In genomic region chr18:80257579-80258543, GRCh38 we compare ENCODE assay signal across 8 cellular contexts. TPM values are rescaled to one million over a fixed set of nuclear protein-coding genes. Genes with fewer than 3 reads are reported as not detected.
DNase-seq lines count a peak whose midpoint lies in the region; ATAC-seq, FAIRE-seq and TF ChIP-seq lines count a peak whose summit lies in the region.
"Not testable (repeated sequence)": the region's sequence is repeated elsewhere in the genome, so short reads cannot be mapped to it uniquely, and the experiment has no call there.

No MANE protein-coding gene starts in this region.

- not testable (repeated sequence) for TF ChIP-seq EP300 in H1 (IDR thresholded peaks at IDR 0.05; ENCODE audit: borderline replicate concordance in 1 of 2, low read depth in 2 of 2, low read length in 2 of 2)

- H4K20me1 ChIP-seq in H1 (replicated peaks in 1 of 2; ENCODE audit: control insufficient read depth in 1 of 2, insufficient read depth in 2 of 2, low read length in 2 of 2): not testable (repeated sequence)

- H4K91ac ChIP-seq in H1 (replicated peaks; ENCODE audit: insufficient read length, low read length): not testable (repeated sequence)

- not testable (repeated sequence) for TF ChIP-seq POLR2A in H1 (IDR thresholded peaks at IDR 0.05; ENCODE audit: control extremely low read depth in 1 of 2, low read depth in 2 of 2, low read length in 2 of 2)

- H3K4ac ChIP-seq in H1 (replicated peaks; ENCODE audit: insufficient read length, low read depth, low read length): not testable (repeated sequence)

- H3K23me2 ChIP-seq in H1 (ENCODE audit: low read depth, low read length): not testable (repeated sequence)

- H3K56ac ChIP-seq in H1 (replicated peaks; ENCODE audit: insufficient read length, low read depth, low read length): not testable (repeated sequence)

- H3K9me3 Mint-ChIP-seq in activated T-helper 2 cell treated with anti-CD3 and anti-CD28 coated beads, Interferon-gamma antibody, Interleukin-2, Interleukin-4, amounts not matched to agents 10 μg/mL and 5 μg/mL and 100 μg/mL, durations not matched to agents 14 hours and 24 hours and 36 hours: not testable (repeated sequence)
- H3K9me3 Mint-ChIP-seq in progenitor cell of endocrine pancreas (ENCODE audit: low read depth): peaks cover 20% of the 10 kb centered on the region

- not testable (repeated sequence) for H3K36me3 Mint-ChIP-seq in activated T-helper 2 cell treated with anti-CD3 and anti-CD28 coated beads, Interferon-gamma antibody, Interleukin-2, Interleukin-4, amounts not matched to agents 10 μg/mL and 5 μg/mL and 100 μg/mL, durations not matched to agents 14 hours and 24 hours and 36 hours (ENCODE audit: low read depth); progenitor cell of endocrine pancreas (ENCODE audit: insufficient read depth)

- intact Hi-C loops in activated T-helper 2 cell treated with anti-CD3 and anti-CD28 coated beads, Interferon-gamma antibody, Interleukin-2, Interleukin-4, amounts not matched to agents 10 μg/mL and 5 μg/mL and 100 μg/mL, durations not matched to agents 14 hours and 24 hours and 36 hours (cut with micrococcal nuclease); kidney (cut with DNase I): not testable (repeated sequence)

- H3K9ac ChIP-seq in H1 (replicated peaks in 1 of 4; ENCODE audit: extremely low read depth in 1 of 4, low read depth in 3 of 4, low read length in 3 of 4); kidney (ENCODE audit: low read length in 2 of 2): not testable (repeated sequence)

- WGBS in H1 (ENCODE audit: extremely low coverage in 1 of 2, insufficient coverage in 1 of 2, insufficient read length in 1 of 2, insufficient replicate concordance in 2 of 2, low coverage in 1 of 2, low lambda C conversion rate in 2 of 2, missing lambda C conversion rate in 1 of 2), 2 experiments: 44% methylated on average over 12 of the region's 12 CpGs; no CpG with 5 or more reads in 1 of the 2 experiments

- H3K18ac ChIP-seq in H1 (ENCODE audit: extremely low read depth, low read length): not testable (repeated sequence)

- H3K4me1 ChIP-seq in HEK293 (ENCODE audit: control insufficient read depth, insufficient read depth, low read length); H1 (replicated peaks in 1 of 4; ENCODE audit: control insufficient read depth in 3 of 4, insufficient read depth in 4 of 4, low read length in 3 of 4); kidney (ENCODE audit: control insufficient read depth in 1 of 2, insufficient read depth in 1 of 2, low read depth in 1 of 2, low read length in 2 of 2): not testable (repeated sequence)

- not testable (repeated sequence) for H3K27ac ChIP-seq in HEK293 (ENCODE audit: extremely low read depth, low read depth, low read length); H1 (ENCODE audit: low read depth, low read length); kidney (ENCODE audit: low read depth in 2 of 2, low read length in 2 of 2)

- peak; percentile 70 for TF ChIP-seq CTCF in HEK293 (tag by site-specific recombination; IDR thresholded peaks at IDR 0.05)
- TF ChIP-seq CTCF in H1 (IDR thresholded peaks at IDR 0.05; ENCODE audit: control extremely low read depth in 1 of 3, insufficient read depth in 1 of 3, low read depth in 1 of 3, low read length in 3 of 3): peak; percentile 75 to 94 (median 93)
- TF ChIP-seq CTCF in kidney (IDR thresholded peaks at IDR 0.05; ENCODE audit: borderline replicate concordance, extremely low read depth, insufficient read depth): peak; percentile 66
- TF ChIP-seq CTCF in progenitor cell of endocrine pancreas (IDR thresholded peaks at IDR 0.05; ENCODE audit: unreplicated experiment): peak; percentile 64

- H2BK5ac ChIP-seq in H1 (ENCODE audit: low read depth, low read length): not testable (repeated sequence)

- not testable (repeated sequence) for H2BK12ac ChIP-seq in H1 (ENCODE audit: low read depth, low read length)

- H3K4me3 Mint-ChIP-seq in activated T-helper 2 cell treated with anti-CD3 and anti-CD28 coated beads, Interferon-gamma antibody, Interleukin-2, Interleukin-4, amounts not matched to agents 10 μg/mL and 5 μg/mL and 100 μg/mL, durations not matched to agents 14 hours and 24 hours and 36 hours (ENCODE audit: low read depth); progenitor cell of endocrine pancreas (ENCODE audit: low read depth): not testable (repeated sequence)

- H3K4me2 ChIP-seq in H1 (ENCODE audit: insufficient read depth in 1 of 2, low read depth in 2 of 2, low read length in 2 of 2): not testable (repeated sequence)

- H2BK15ac ChIP-seq in H1 (ENCODE audit: low read length): not testable (repeated sequence)

- not testable (repeated sequence) for H2BK120ac ChIP-seq in H1 (replicated peaks; ENCODE audit: low read depth, low read length)

- FAIRE-seq in H1 (lab: Jason Lieb, UNC): peak; percentile 90
- FAIRE-seq in kidney (lab: Jason Lieb, UNC): not testable (repeated sequence)

- H3K23ac ChIP-seq in H1 (ENCODE audit: insufficient read length): not testable (repeated sequence)

- peak; percentile 91 to 92 for TF ChIP-seq RAD21 in H1 (IDR thresholded peaks at IDR 0.05 in 1 of 2, conservative IDR thresholded peaks at IDR 0.05 in 1 of 2; ENCODE audit: low read depth in 2 of 2, low read length in 2 of 2)

- DNase-seq in CD1c-positive myeloid dendritic cell (ENCODE audit: extremely low spot score) (peak; percentile 59), H1 (ENCODE audit: low read depth in 1 of 2, low spot score in 2 of 2) (peak in 1 of 2 experiments; percentile 90), kidney (peak; percentile 84)
- DNase-seq in activated T-helper 2 cell treated with anti-CD3 and anti-CD28 coated beads, Interferon-gamma antibody, Interleukin-2, Interleukin-4, amounts not matched to agents 10 μg/mL and 5 μg/mL and 100 μg/mL, durations not matched to agents 14 hours and 24 hours and 36 hours (ENCODE audit: low spot score): peak; percentile 21
- not testable (repeated sequence) for DNase-seq in progenitor cell of endocrine pancreas (ENCODE audit: low spot score, unreplicated experiment)
- DNase-seq in stimulated activated CD8-positive, alpha-beta memory T cell treated with anti-CD3 and anti-CD28 coated beads, Interleukin-7, amount 100 ng/mL, for 48 hours (ENCODE audit: extremely low read depth in 1 of 2, low read depth in 1 of 2): peak; percentile 26 to 30

- not testable (repeated sequence) for H4K5ac ChIP-seq in H1 (ENCODE audit: insufficient read length, low read depth, low read length)

- not testable (repeated sequence) for H2AFZ ChIP-seq in H1 (ENCODE audit: low read length)

- H4K8ac ChIP-seq in H1 (ENCODE audit: extremely low read depth, insufficient read depth, low read length): not testable (repeated sequence)

- H2AK5ac ChIP-seq in H1 (ENCODE audit: low read depth, low read length): not testable (repeated sequence)

- ATAC-seq in SK-N-SH treated with all-trans-retinoic acid at 6 μM for 48 hours: peak; percentile 86

- not testable (repeated sequence) for H3K9me3 ChIP-seq in HEK293 (ENCODE audit: control insufficient read depth, insufficient read depth, low read depth, low read length); kidney (ENCODE audit: control insufficient read depth in 1 of 2, low read length in 2 of 2)
- H3K9me3 ChIP-seq in H1 (ENCODE audit: insufficient read depth in 2 of 2, low read depth in 1 of 2, low read length in 1 of 2): peaks cover 10 to 13% of the 10 kb centered on the region in 2 experiments; a peak in 2 of 4 replicates

- not testable (repeated sequence) for H3K27ac Mint-ChIP-seq in activated T-helper 2 cell treated with anti-CD3 and anti-CD28 coated beads, Interferon-gamma antibody, Interleukin-2, Interleukin-4, amounts not matched to agents 10 μg/mL and 5 μg/mL and 100 μg/mL, durations not matched to agents 14 hours and 24 hours and 36 hours; progenitor cell of endocrine pancreas

- not testable (repeated sequence) for H3K4me3 ChIP-seq in HEK293 (ENCODE audit: low read depth, low read length); H1 (ENCODE audit: extremely low read depth in 1 of 4, insufficient read depth in 2 of 4, low read depth in 3 of 4, low read length in 4 of 4); kidney (ENCODE audit: low read length in 2 of 2)

- not testable (repeated sequence) for H2BK20ac ChIP-seq in H1 (ENCODE audit: low read length)

- H3K27me3 ChIP-seq in H1 (replicated peaks in 1 of 4; ENCODE audit: control insufficient read depth in 3 of 4, extremely low read depth in 1 of 4, insufficient read depth in 3 of 4, low read length in 3 of 4): not testable (repeated sequence)

- POLR2A ChIA-PET in HEK293 (lab: Yijun Ruan, JAX); H1 (lab: Charles Lee; ENCODE audit: partially characterized antibody): not testable (repeated sequence)

- H3K79me2 ChIP-seq in H1 (ENCODE audit: control insufficient read depth in 1 of 2, insufficient read depth in 2 of 2, low read length in 2 of 2): not testable (repeated sequence)

- H3K36me3 ChIP-seq in HEK293 (ENCODE audit: control insufficient read depth in 2 of 2, insufficient read depth in 1 of 2, low read length in 2 of 2); H1 (ENCODE audit: control insufficient read depth in 2 of 4, insufficient read depth in 4 of 4, low read length in 3 of 4); kidney (ENCODE audit: control insufficient read depth in 1 of 2, insufficient read depth in 2 of 2, low read length in 2 of 2): not testable (repeated sequence)

- H3K79me1 ChIP-seq in H1 (ENCODE audit: low read depth, low read length): not testable (repeated sequence)

- not testable (repeated sequence) for H3K14ac ChIP-seq in H1 (ENCODE audit: insufficient read length)

- CTCF ChIA-PET in HEK293 (lab: Yijun Ruan, JAX) (interaction anchor here (0.7 to 3.6 kb wide), 5 partner anchors 68 to 396 kb away, joined by 3 to 37 read pairs (median 3); no protein-coding TSS in a partner anchor), H1 (lab: Charles Lee; ENCODE audit: partially characterized antibody) (interaction anchor here (1.6 to 4.9 kb wide), 4 partner anchors 56 to 98 kb away, joined by 4 to 58 read pairs (median 30); no protein-coding TSS in a partner anchor)

- H3K4me1 Mint-ChIP-seq in activated T-helper 2 cell treated with anti-CD3 and anti-CD28 coated beads, Interferon-gamma antibody, Interleukin-2, Interleukin-4, amounts not matched to agents 10 μg/mL and 5 μg/mL and 100 μg/mL, durations not matched to agents 14 hours and 24 hours and 36 hours (ENCODE audit: low read depth); progenitor cell of endocrine pancreas (ENCODE audit: low read depth): not testable (repeated sequence)

- H3K27me3 Mint-ChIP-seq in activated T-helper 2 cell treated with anti-CD3 and anti-CD28 coated beads, Interferon-gamma antibody, Interleukin-2, Interleukin-4, amounts not matched to agents 10 μg/mL and 5 μg/mL and 100 μg/mL, durations not matched to agents 14 hours and 24 hours and 36 hours (ENCODE audit: low read depth); progenitor cell of endocrine pancreas: not testable (repeated sequence)

RNA-seq across cellular contexts. Expression of gene PARD6G, which starts 10.5 kb away (rescaled TPM):
- total RNA-seq in activated T-helper 2 cell treated with anti-CD3 and anti-CD28 coated beads, Interferon-gamma antibody, Interleukin-2, Interleukin-4, amounts not matched to agents 10 μg/mL and 5 μg/mL and 100 μg/mL, durations not matched to agents 14 hours and 24 hours and 36 hours: 0.21 and 0.23 TPM in 2 replicates
- 17.9 and 18.8 TPM in 2 replicates for total RNA-seq in H1 (2021; fragmentation: NEBNext Ultra II Directional; extraction: Animal tissue kit (Norgen Biotek cat#: 25700))
- polyA plus RNA-seq in H1 (2011; rRNA removed) (11.3 and 12.0 TPM in 2 replicates), kidney (ENCODE audit: insufficient read depth, low read depth, low replicate concordance) (10.7 TPM)
- polyA plus RNA-seq in H1 (2011; cell fraction: cytosol; rRNA removed): 10.3 TPM
- 12.3 TPM for polyA plus RNA-seq in H1 (2011; cell fraction: nucleus; rRNA removed)
- 10.3 to 14.1 TPM (median 12.3 TPM) in 4 replicates for polyA plus RNA-seq in H1 (2012, experiment 1 of 2)
- 15.3 TPM for polyA plus RNA-seq in H1 (2012, experiment 2 of 2)
- 9.8 TPM for polyA plus RNA-seq in H1 (2013, experiment 1 of 2)
- 8.7 TPM for polyA plus RNA-seq in H1 (2013, experiment 2 of 2)
- polyA minus RNA-seq in H1 (2011; rRNA and poly(A)+ RNA removed): 7.8 and 9.6 TPM in 2 replicates
- 10.9 TPM for polyA minus RNA-seq in H1 (2011; cell fraction: cytosol; rRNA and poly(A)+ RNA removed)
- 11.1 TPM for polyA minus RNA-seq in H1 (2011; cell fraction: nucleus; rRNA and poly(A)+ RNA removed)
- total RNA-seq in kidney (1.9 TPM), progenitor cell of endocrine pancreas (21.5 and 25.8 TPM in 2 replicates)
